12 cellular contexts compared by ENCODE assay signal in the genomic region with DNA sequence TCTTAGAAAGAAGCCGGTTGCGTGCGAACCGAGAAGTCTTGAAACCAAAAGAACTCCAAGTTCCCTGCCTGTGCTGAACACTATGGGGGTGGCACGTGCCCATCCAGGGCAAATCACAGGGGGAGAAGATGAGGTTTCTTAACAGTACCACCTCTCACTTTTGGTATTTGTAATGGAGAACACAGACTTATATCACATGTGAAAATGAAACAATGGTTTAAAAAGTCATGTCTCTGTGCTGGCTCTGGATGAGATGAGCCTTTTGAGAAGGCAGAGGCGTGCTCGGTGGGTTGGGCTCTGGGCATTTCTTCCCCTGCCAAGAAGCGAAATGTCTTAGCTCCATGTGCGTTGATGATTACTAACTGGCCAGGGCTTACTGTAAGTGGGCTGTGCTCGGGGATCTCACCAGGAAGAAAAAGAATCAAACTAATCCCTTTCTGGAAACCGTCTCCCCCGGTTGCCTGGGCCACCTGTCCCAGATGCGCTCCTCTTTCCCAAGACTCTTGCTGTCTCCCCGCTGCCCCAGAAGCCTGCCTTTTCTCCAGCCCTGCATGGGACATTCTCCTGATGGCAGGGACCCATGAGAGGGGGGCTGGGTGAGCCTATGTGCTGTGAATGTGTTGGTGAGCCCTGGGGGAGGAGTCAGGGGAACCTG.
DNase-seq lines count a peak whose midpoint lies in the region; ATAC-seq and TF ChIP-seq lines count a peak whose summit lies in the region.
"Had no signal": no experiment of that assay in that cellular context is flagged by ENCODE, and none has a peak within 500 bp of the region (broad histone marks: within the 10 kb centered on the region; RNA-seq: fewer than 3 reads in every experiment).

No MANE protein-coding gene starts in this region.

- TF ChIP-seq POLR2A in transverse colon (IDR thresholded peaks at IDR 0.05), result no peak

- no peak for TF ChIP-seq CTCF in transverse colon (IDR thresholded peaks at IDR 0.05)
- TF ChIP-seq CTCF in colonic mucosa (IDR thresholded peaks at IDR 0.05), result no peak

- peaks cover 0 to 7% (median 3%) of the 10 kb centered on the region in 4 donors for H3K4me1 ChIP-seq in transverse colon
- no peaks in the 10 kb centered on the region for H3K4me1 ChIP-seq in colonic mucosa
- H3K4me1 ChIP-seq: psoas muscle had no signal

- peaks cover 36% of the 10 kb centered on the region for H3K4me1 Mint-ChIP-seq in activated CD4-positive, alpha-beta memory T cell treated with anti-CD3 and anti-CD28 coated beads, Interleukin-2, amount 10 ng/mL, durations not matched to agents 7 days and 5 days

- H3K9me3 ChIP-seq in transverse colon (no peaks in the 10 kb centered on the region), colonic mucosa (no peaks in the 10 kb centered on the region)
- H3K9me3 ChIP-seq: psoas muscle had no signal

- no peaks in the 10 kb centered on the region for H3K9me3 Mint-ChIP-seq in activated CD4-positive, alpha-beta memory T cell treated with anti-CD3 and anti-CD28 coated beads, Interleukin-2, amount 10 ng/mL, durations not matched to agents 7 days and 5 days

- DNase-seq in activated CD4-positive, CD25-positive, alpha-beta regulatory T cell treated with anti-CD3 and anti-CD28 coated beads, Interleukin-2, amount 50 U/mL, for 72 hours, result no peak
- DNase-seq in activated CD4-positive, alpha-beta memory T cell treated with anti-CD3 and anti-CD28 coated beads, Interleukin-2, amount 10 ng/mL, durations not matched to agents 7 days and 5 days, result peak; percentile 59
- no peak for DNase-seq in sciatic nerve (ENCODE audit: low spot score)
- no peak for DNase-seq in transverse colon
- DNase-seq in colonic mucosa, result no peak
- DNase-seq in LoVo (ENCODE audit: low spot score), result no peak
- DNase-seq: 8988T, amniotic stem cell, KBM-7, psoas muscle had no signal

- WGBS in transverse colon (ENCODE audit: low coverage in 1 of 2), 2 donors, result 67% methylated on average over 9 to 14 of the region's 14 CpGs

- no peak for TF ChIP-seq EP300 in transverse colon (IDR thresholded peaks at IDR 0.05; ENCODE audit: low read depth)

- no peaks in the 10 kb centered on the region for H3K27me3 Mint-ChIP-seq in activated CD4-positive, alpha-beta memory T cell treated with anti-CD3 and anti-CD28 coated beads, Interleukin-2, amount 10 ng/mL, durations not matched to agents 7 days and 5 days

- H3K9ac ChIP-seq in colonic mucosa (ENCODE audit: low read depth in 2 of 2, low read length in 2 of 2), result no peak overlapping the region

- H3K36me3 ChIP-seq in transverse colon (no peaks in the 10 kb centered on the region), colonic mucosa (no peaks in the 10 kb centered on the region)

- intact Hi-C loops in sciatic nerve (cut with DNase I), result no loop called here
- intact Hi-C loops in transverse colon (cut with DNase I; ENCODE audit: low total_unique reads), result no loop called here
- intact Hi-C loops in colonic mucosa (cut with DNase I), result no loop called here

- peaks cover 3% of the 10 kb centered on the region for H3K36me3 Mint-ChIP-seq in activated CD4-positive, alpha-beta memory T cell treated with anti-CD3 and anti-CD28 coated beads, Interleukin-2, amount 10 ng/mL, durations not matched to agents 7 days and 5 days (ENCODE audit: low read depth)

- no peak overlapping the region for H3K4me3 ChIP-seq in transverse colon
- H3K4me3 ChIP-seq in colonic mucosa, result no peak overlapping the region
- H3K4me3 ChIP-seq: psoas muscle had no signal

- H3K4me3 Mint-ChIP-seq in activated CD4-positive, alpha-beta memory T cell treated with anti-CD3 and anti-CD28 coated beads, Interleukin-2, amount 10 ng/mL, durations not matched to agents 7 days and 5 days, result peak overlapping the region; percentile 49

- H3K27me3 ChIP-seq in transverse colon (no peaks in the 10 kb centered on the region), colonic mucosa (no peaks in the 10 kb centered on the region)

- peak; percentile 61 to 73 for ATAC-seq in activated CD4-positive, CD25-positive, alpha-beta regulatory T cell treated with anti-CD3 and anti-CD28 coated beads, Interleukin-2, amount 50 U/mL, for 24 hours
- ATAC-seq in HG02642 (IDR thresholded peaks at IDR 0.05; ENCODE audit: poor library complexity, unreplicated experiment), result peak; percentile 48
- ATAC-seq in sciatic nerve, result peak; percentile 84

- no peak overlapping the region for H3K27ac ChIP-seq in transverse colon
- H3K27ac ChIP-seq in colonic mucosa, result no peak overlapping the region
- H3K27ac ChIP-seq: psoas muscle had no signal

- POLR2A ChIA-PET in activated CD4-positive, alpha-beta memory T cell treated with anti-CD3 and anti-CD28 coated beads, Interleukin-2, amount 10 ng/mL, durations not matched to agents 7 days and 5 days (lab: Charles Lee), result no interaction called here

- in situ Hi-C loops in transverse colon (cut with MboI; ENCODE audit: low pct_ligation_motif_present in 1 of 4, low pct_unique_long_range_greater_than_20kb in 1 of 4, low sequenced_read_pairs in 3 of 4), result no loop called here

- CTCF ChIA-PET in activated CD4-positive, alpha-beta memory T cell treated with anti-CD3 and anti-CD28 coated beads, Interleukin-2, amount 10 ng/mL, durations not matched to agents 7 days and 5 days (lab: Charles Lee), result interaction anchor here (1.2 kb wide), 1 partner anchor 15 kb away, joined by 5 read pairs; no protein-coding TSS in a partner anchor

- H3K27ac Mint-ChIP-seq in activated CD4-positive, alpha-beta memory T cell treated with anti-CD3 and anti-CD28 coated beads, Interleukin-2, amount 10 ng/mL, durations not matched to agents 7 days and 5 days, result peak overlapping the region; percentile 83
